In genomic region chr3:173028351-173028750, GRCh38 we compare ENCODE assay signal across 26 cellular contexts.
A peak's percentile ranks its signal among the peaks of the same experiment; 100 is the strongest.
DNase-seq lines count a peak whose midpoint lies in the region; ATAC-seq, FAIRE-seq and TF ChIP-seq lines count a peak whose summit lies in the region.
"Had no signal": no experiment of that assay in that cellular context is flagged by ENCODE, and none has a peak within 500 bp of the region (broad histone marks: within the 10 kb centered on the region; RNA-seq: fewer than 3 reads in every experiment).

No MANE protein-coding gene starts in this region.

- H3K4me1 Mint-ChIP-seq in natural killer cell treated with Interleukin-12 subunit alpha and Interleukin-12 subunit beta and Interleukin-15 and Interleukin-18, amount 100 ng/mL, for 72 hours (ENCODE audit: low read depth in 2 of 2), result no peaks in the 10 kb centered on the region
- H3K4me1 Mint-ChIP-seq in endothelial cell (ENCODE audit: unreplicated experiment), result no peaks in the 10 kb centered on the region
- H3K4me1 Mint-ChIP-seq: B cell had no signal

- intact Hi-C loops in IMR-90 (cut with micrococcal nuclease), result no loop called here
- intact Hi-C loops in kidney (cut with DNase I), result no loop called here

- H2AFZ ChIP-seq in SK-N-SH (ENCODE audit: low read depth) (0 out of 2 replicates have a peak overlapping the region, but pooled peaks have one; percentile 11), IMR-90 (replicated peaks; ENCODE audit: low read length, poor library complexity) (no peak overlapping the region)

- no peak overlapping the region for H2BK20ac ChIP-seq in IMR-90 (ENCODE audit: low read depth, low read length)

- TF ChIP-seq POLR2A in A549 (IDR thresholded peaks at IDR 0.05; ENCODE audit: low read length) (no peak), IMR-90 (IDR thresholded peaks at IDR 0.05; ENCODE audit: low read depth, low read length) (no peak)

- no peak overlapping the region for H2AK9ac ChIP-seq in IMR-90 (replicated peaks; ENCODE audit: low read depth, low read length, poor library complexity)

- peaks cover 0 to 2% of the 10 kb centered on the region in 2 donors for H3K27me3 Mint-ChIP-seq in natural killer cell treated with Interleukin-12 subunit alpha and Interleukin-12 subunit beta and Interleukin-15 and Interleukin-18, amount 100 ng/mL, for 72 hours
- no peaks in the 10 kb centered on the region for H3K27me3 Mint-ChIP-seq in endothelial cell (ENCODE audit: unreplicated experiment)
- H3K27me3 Mint-ChIP-seq: B cell; CD4-positive, alpha-beta T cell had no signal

- H3K27me3 ChIP-seq in SK-N-SH (ENCODE audit: insufficient read depth), result no peaks in the 10 kb centered on the region
- no peaks in the 10 kb centered on the region for H3K27me3 ChIP-seq in IMR-90 (ENCODE audit: control insufficient read depth, insufficient read depth, low read length)
- H3K27me3 ChIP-seq: BLaER1 treated with 17β-estradiol and CSF1 and Interleukin-3, amounts not matched to agents 10 nM and 100 nM had no signal

- no peak overlapping the region for H2BK120ac ChIP-seq in IMR-90 (ENCODE audit: low read depth, low read length)

- no peaks in the 10 kb centered on the region for H3K9me2 ChIP-seq in SK-N-SH

- FAIRE-seq in A549 (lab: Jason Lieb, UNC), result peak; percentile 43
- peak; percentile 11 for FAIRE-seq in kidney (lab: Jason Lieb, UNC)
- FAIRE-seq: D721Med, GM12878, GM12892, GM18507 had no signal

- H4K5ac ChIP-seq in IMR-90 (ENCODE audit: low read depth, low read length), result no peak overlapping the region

- CTCF ChIA-PET in SK-N-SH (lab: Yijun Ruan, JAX) (interaction anchor here (1.0 kb wide), 1 partner anchor 18 kb away, joined by 4 read pairs; no protein-coding TSS in a partner anchor), A549 (lab: Yijun Ruan, JAX) (no interaction called here), IMR-90 (lab: Yijun Ruan, JAX) (no interaction called here)

- H3K56ac ChIP-seq in IMR-90 (ENCODE audit: extremely low read depth, insufficient read depth, low read length), result no peak overlapping the region

- no peaks in the 10 kb centered on the region for H3K79me1 ChIP-seq in IMR-90 (ENCODE audit: low read depth in 1 of 2, low read length in 2 of 2)

- no peaks in the 10 kb centered on the region for H3K36me3 ChIP-seq in SK-N-SH (replicated peaks in 1 of 2; ENCODE audit: control insufficient read depth in 1 of 2, insufficient read depth in 2 of 2, low read length in 1 of 2)
- no peaks in the 10 kb centered on the region for H3K36me3 ChIP-seq in IMR-90 (ENCODE audit: control insufficient read depth, insufficient read depth, low read length)
- no peaks in the 10 kb centered on the region for H3K36me3 ChIP-seq in kidney (ENCODE audit: control insufficient read depth in 1 of 2, insufficient read depth in 2 of 2, low read length in 2 of 2)
- H3K36me3 ChIP-seq: BLaER1 treated with 17β-estradiol and CSF1 and Interleukin-3, amounts not matched to agents 10 nM and 100 nM had no signal

- no peak overlapping the region for H3K18ac ChIP-seq in IMR-90 (ENCODE audit: low read depth, low read length)

- no peak overlapping the region for H4K8ac ChIP-seq in IMR-90 (ENCODE audit: low read depth in 2 of 2, low read length in 2 of 2)

- no peak overlapping the region for H2AK5ac ChIP-seq in IMR-90 (ENCODE audit: low read depth, low read length)

- TF ChIP-seq RAD21 in SK-N-SH (IDR thresholded peaks at IDR 0.05; ENCODE audit: low read length) (no peak), A549 (conservative IDR thresholded peaks at IDR 0.05 in 1 of 2, IDR thresholded peaks at IDR 0.05 in 1 of 2) (no peak), IMR-90 (IDR thresholded peaks at IDR 0.05; ENCODE audit: low read length) (no peak)

- TF ChIP-seq EP300 in SK-N-SH (IDR thresholded peaks at IDR 0.05; ENCODE audit: borderline replicate concordance in 1 of 2, low read depth in 1 of 2, low read length in 1 of 2), result no peak
- TF ChIP-seq EP300 in A549 (IDR thresholded peaks at IDR 0.05), result no peak

- H3F3A ChIP-seq in SK-N-SH (replicated peaks; ENCODE audit: insufficient read depth), result no peaks in the 10 kb centered on the region

- no peaks in the 10 kb centered on the region for H3K4me1 ChIP-seq in SK-N-SH (ENCODE audit: control insufficient read depth in 1 of 2, insufficient read depth in 2 of 2, low read depth in 1 of 2, low read length in 1 of 2)
- no peaks in the 10 kb centered on the region for H3K4me1 ChIP-seq in A549
- no peaks in the 10 kb centered on the region for H3K4me1 ChIP-seq in IMR-90 (ENCODE audit: control insufficient read depth, insufficient read depth, low read length)
- H3K4me1 ChIP-seq in kidney (ENCODE audit: control insufficient read depth in 1 of 2, insufficient read depth in 1 of 2, low read depth in 1 of 2, low read length in 2 of 2), result no peaks in the 10 kb centered on the region
- H3K4me1 ChIP-seq: BLaER1 treated with 17β-estradiol and CSF1 and Interleukin-3, amounts not matched to agents 10 nM and 100 nM; Caco-2 had no signal

- H3K4me2 ChIP-seq in SK-N-SH (no peak overlapping the region), A549 (no peak overlapping the region), IMR-90 (ENCODE audit: low read depth, low read length) (no peak overlapping the region)
- H3K4me2 ChIP-seq: BLaER1 treated with 17β-estradiol and CSF1 and Interleukin-3, amounts not matched to agents 10 nM and 100 nM had no signal

- H3K4me3 Mint-ChIP-seq in natural killer cell treated with Interleukin-12 subunit alpha and Interleukin-12 subunit beta and Interleukin-15 and Interleukin-18, amount 100 ng/mL, for 72 hours, result no peak overlapping the region
- H3K4me3 Mint-ChIP-seq in endothelial cell (ENCODE audit: unreplicated experiment), result no peak overlapping the region
- H3K4me3 Mint-ChIP-seq: B cell; CD4-positive, alpha-beta T cell; CD8-positive, alpha-beta T cell had no signal

- H3K36me3 Mint-ChIP-seq in natural killer cell treated with Interleukin-12 subunit alpha and Interleukin-12 subunit beta and Interleukin-15 and Interleukin-18, amount 100 ng/mL, for 72 hours, result no peaks in the 10 kb centered on the region
- no peaks in the 10 kb centered on the region for H3K36me3 Mint-ChIP-seq in endothelial cell (ENCODE audit: low read depth, unreplicated experiment)
- H3K36me3 Mint-ChIP-seq: CD8-positive, alpha-beta T cell had no signal

- POLR2A ChIA-PET in SK-N-SH (lab: Yijun Ruan, JAX) (no interaction called here), A549 (lab: Yijun Ruan, JAX) (no interaction called here), IMR-90 (lab: Charles Lee; ENCODE audit: unreplicated experiment) (no interaction called here)

- WGBS in SK-N-SH (ENCODE audit: low lambda C conversion rate), result 77% methylated on average over 3 of the region's 3 CpGs
- 65% methylated on average over 3 of the region's 3 CpGs for WGBS in A549 (ENCODE audit: missing lambda C conversion rate)
- no CpG with 5 or more reads among the region's 3 CpGs for WGBS in IMR-90 (ENCODE audit: extremely low coverage in 2 of 2, insufficient read length in 1 of 2), 2 experiments

- H3K14ac ChIP-seq in IMR-90 (replicated peaks; ENCODE audit: low read depth, low read length), result no peak overlapping the region

- no peak overlapping the region for H3K4me3 ChIP-seq in SK-N-SH (ENCODE audit: low read depth in 2 of 2, low read length in 1 of 2)
- no peak overlapping the region for H3K4me3 ChIP-seq in A549
- no peak overlapping the region for H3K4me3 ChIP-seq in IMR-90 (ENCODE audit: insufficient read depth, low read depth, low read length)
- H3K4me3 ChIP-seq in kidney (ENCODE audit: low read length in 2 of 2), result no peak overlapping the region
- H3K4me3 ChIP-seq: BLaER1 treated with 17β-estradiol and CSF1 and Interleukin-3, amounts not matched to agents 10 nM and 100 nM; GM12878 had no signal

- no peaks in the 10 kb centered on the region for H4K20me1 ChIP-seq in SK-N-SH (ENCODE audit: insufficient read depth)
- H4K20me1 ChIP-seq in IMR-90 (ENCODE audit: insufficient read depth, low read length), result no peaks in the 10 kb centered on the region
- H4K20me1 ChIP-seq: BLaER1 treated with 17β-estradiol and CSF1 and Interleukin-3, amounts not matched to agents 10 nM and 100 nM had no signal

- H3K9me3 ChIP-seq in SK-N-SH, result no peaks in the 10 kb centered on the region; the same call in 1 of the 2 replicates
- no peaks in the 10 kb centered on the region for H3K9me3 ChIP-seq in A549
- H3K9me3 ChIP-seq in IMR-90 (ENCODE audit: control insufficient read depth, insufficient read depth, low read length), result no peaks in the 10 kb centered on the region
- H3K9me3 ChIP-seq in kidney (ENCODE audit: control insufficient read depth in 1 of 2, low read length in 2 of 2), result no peaks in the 10 kb centered on the region
- H3K9me3 ChIP-seq: BLaER1 treated with 17β-estradiol and CSF1 and Interleukin-3, amounts not matched to agents 10 nM and 100 nM; Caco-2 had no signal

- in situ Hi-C loops in IMR-90 (cut with MboI; ENCODE audit: low sequenced_read_pairs), result no loop called here

- no peaks in the 10 kb centered on the region for H3K9me1 ChIP-seq in IMR-90 (ENCODE audit: insufficient read depth, low read length)

- H2BK15ac ChIP-seq in IMR-90 (ENCODE audit: low read depth, low read length), result no peak overlapping the region

- H3K27ac ChIP-seq in SK-N-SH (ENCODE audit: low read depth in 2 of 2, low read length in 1 of 2) (no peak overlapping the region), A549 (no peak overlapping the region), IMR-90 (ENCODE audit: insufficient read depth, low read length) (no peak overlapping the region), kidney (ENCODE audit: low read depth in 2 of 2, low read length in 2 of 2) (no peak overlapping the region)
- H3K27ac ChIP-seq: 22Rv1; BLaER1 treated with 17β-estradiol and CSF1 and Interleukin-3, amounts not matched to agents 10 nM and 100 nM; C4-2B had no signal

- no peak overlapping the region for H3K27ac Mint-ChIP-seq in natural killer cell treated with Interleukin-12 subunit alpha and Interleukin-12 subunit beta and Interleukin-15 and Interleukin-18, amount 100 ng/mL, for 72 hours
- H3K27ac Mint-ChIP-seq in endothelial cell (ENCODE audit: unreplicated experiment), result no peak overlapping the region
- H3K27ac Mint-ChIP-seq: B cell; CD4-positive, alpha-beta T cell; CD8-positive, alpha-beta T cell had no signal

- H3K23ac ChIP-seq in IMR-90 (ENCODE audit: low read depth, low read length), result no peak overlapping the region

- H3K79me2 ChIP-seq in SK-N-SH (ENCODE audit: insufficient read depth), result no peaks in the 10 kb centered on the region

- DNase-seq in SK-N-SH (no peak), A549 (ENCODE audit: low read depth in 1 of 2, low spot score in 1 of 2) (no peak), IMR-90 (no peak), kidney (no peak), endothelial cell (ENCODE audit: low spot score) (no peak)
- no peak for DNase-seq in natural killer cell treated with Interleukin-12 subunit alpha and Interleukin-12 subunit beta and Interleukin-15 and Interleukin-18, amount 100 ng/mL, for 72 hours (ENCODE audit: low spot score)
- DNase-seq: AML-193; Caco-2; Calu3; CD4-positive, alpha-beta T cell; CD8-positive, alpha-beta T cell; DMS153; DMS53; DMS79; DND-41; EL; GDM1 had no signal

- dilution Hi-C loops in IMR-90 (cut with HindIII; ENCODE audit: low sequenced_read_pairs, unreplicated experiment), result no loop called here

- TF ChIP-seq CTCF in SK-N-SH (IDR thresholded peaks at IDR 0.05), result no peak
- TF ChIP-seq CTCF in A549 (IDR thresholded peaks at IDR 0.05), result no peak
- TF ChIP-seq CTCF in IMR-90 (conservative IDR thresholded peaks at IDR 0.05; ENCODE audit: low read depth, low read length), result no peak
- no peak for TF ChIP-seq CTCF in kidney (IDR thresholded peaks at IDR 0.05; ENCODE audit: borderline replicate concordance, extremely low read depth, insufficient read depth)
- no peak for TF ChIP-seq CTCF in endothelial cell (IDR thresholded peaks at IDR 0.05; ENCODE audit: unreplicated experiment)

- H3K4ac ChIP-seq in IMR-90 (ENCODE audit: low read depth, low read length), result no peak overlapping the region

- no peak overlapping the region for H3K9ac ChIP-seq in SK-N-SH
- H3K9ac ChIP-seq in IMR-90 (ENCODE audit: low read depth, low read length), result no peak overlapping the region
- no peak overlapping the region for H3K9ac ChIP-seq in kidney (ENCODE audit: low read length in 2 of 2)
- H3K9ac ChIP-seq: BLaER1 treated with 17β-estradiol and CSF1 and Interleukin-3, amounts not matched to agents 10 nM and 100 nM had no signal

- H4K91ac ChIP-seq in IMR-90 (ENCODE audit: insufficient read depth, low read depth, low read length), result no peak overlapping the region

- H3K9me3 Mint-ChIP-seq in natural killer cell treated with Interleukin-12 subunit alpha and Interleukin-12 subunit beta and Interleukin-15 and Interleukin-18, amount 100 ng/mL, for 72 hours, result peaks cover 11% of the 10 kb centered on the region
- no peaks in the 10 kb centered on the region for H3K9me3 Mint-ChIP-seq in endothelial cell (ENCODE audit: unreplicated experiment)

- no TSS peak for BruUV-seq in IMR-90 (replicated peaks; lab: Mats Ljungman, UMichigan)

- H2BK5ac ChIP-seq in IMR-90 (ENCODE audit: low read depth, low read length, poor library complexity, severe bottlenecking), result no peak overlapping the region

- ATAC-seq in SK-N-SH treated with all-trans-retinoic acid at 6 μM for 48 hours, result no peak
- ATAC-seq in A549, result no peak
- ATAC-seq in IMR-90 (ENCODE audit: low read depth), result no peak
- ATAC-seq in natural killer cell treated with Interleukin-12 subunit alpha and Interleukin-12 subunit beta and Interleukin-15 and Interleukin-18, amount 100 ng/mL, for 72 hours, result no peak
- ATAC-seq: CD8-positive, alpha-beta T cell; GM12878 had no signal
